In genomic region chr9:130239363-130239695, GRCh38 we compare ENCODE assay signal across 1 cellular context.
TF ChIP-seq lines count a peak whose summit lies in the region.

No MANE protein-coding gene starts in this region.

TF ChIP-seq in HepG2, 621 proteins besides CTCF, POLR2A, EP300 and RAD21:
- TF ChIP-seq ZKSCAN8 (CRISPR knock-in tag; IDR thresholded peaks at IDR 0.05; ENCODE audit: borderline replicate concordance) (no peak), SAP130 (CRISPR knock-in tag; IDR thresholded peaks at IDR 0.05; ENCODE audit: low read depth) (no peak), ZNF563 (CRISPR knock-in tag; IDR thresholded peaks at IDR 0.05) (no peak), HIC2 (CRISPR knock-in tag; IDR thresholded peaks at IDR 0.05; ENCODE audit: low read depth) (no peak), UBTF (CRISPR knock-in tag; IDR thresholded peaks at IDR 0.05) (no peak), ZNF30 (CRISPR knock-in tag; IDR thresholded peaks at IDR 0.05) (no peak), MIXL1 (CRISPR knock-in tag; IDR thresholded peaks at IDR 0.05) (no peak), SNAI1 (CRISPR knock-in tag; IDR thresholded peaks at IDR 0.05; ENCODE audit: borderline replicate concordance) (no peak), GRHL1 (CRISPR knock-in tag; conservative IDR thresholded peaks at IDR 0.05) (no peak), ZNF777 (CRISPR knock-in tag; IDR thresholded peaks at IDR 0.05) (no peak)
